Comparison of ENCODE assay signal across 17 cellular contexts in genomic region chr14:76968621-76969063, GRCh38. TPM values are rescaled to one million over a fixed set of nuclear protein-coding genes. Genes with fewer than 3 reads are reported as not detected.
A peak's percentile ranks its signal among the peaks of the same experiment; 100 is the strongest.
DNase-seq lines count a peak whose midpoint lies in the region; ATAC-seq, FAIRE-seq and TF ChIP-seq lines count a peak whose summit lies in the region.
"Had no signal": no experiment of that assay in that cellular context is flagged by ENCODE, and none has a peak within 500 bp of the region (broad histone marks: within the 10 kb centered on the region; RNA-seq: fewer than 3 reads in every experiment).

No MANE protein-coding gene starts in this region.

- H3K56ac ChIP-seq in H9 (ENCODE audit: insufficient read length, low read depth, low read length): no peak overlapping the region

- no peak overlapping the region for H2BK15ac ChIP-seq in H9 (ENCODE audit: low read depth, low read length)

- no peak overlapping the region for H3K27ac ChIP-seq in 22Rv1
- H3K27ac ChIP-seq in H9 (ENCODE audit: insufficient read length, low read depth, low read length): no peak overlapping the region
- no peak overlapping the region for H3K27ac ChIP-seq in hepatocyte
- no peak overlapping the region for H3K27ac ChIP-seq in breast epithelium
- H3K27ac ChIP-seq: tibial artery had no signal

- H3K18ac ChIP-seq in H9 (ENCODE audit: insufficient read length, low read depth, low read length): no peak overlapping the region

- no peak overlapping the region for H3T11ph ChIP-seq in H9 (ENCODE audit: low read length)

- no peak overlapping the region for H2BK120ac ChIP-seq in H9 (ENCODE audit: low read depth, low read length, poor library complexity, severe bottlenecking)

- no peak for ATAC-seq in stimulated activated effector memory CD8-positive, alpha-beta T cell treated with anti-CD3 and anti-CD28 coated beads, Interleukin-12 subunit alpha, Interleukin-12 subunit beta, amount 100 ng/mL, for 72 hours
- ATAC-seq in HG02798 (IDR thresholded peaks at IDR 0.05; ENCODE audit: poor library complexity, unreplicated experiment): no peak
- ATAC-seq: activated CD4-positive, CD25-positive, alpha-beta regulatory T cell treated with anti-CD3 and anti-CD28 coated beads, Interleukin-2, amount 50 U/mL, for 24 hours; sciatic nerve had no signal

- no peak overlapping the region for H2BK5ac ChIP-seq in H9 (ENCODE audit: insufficient read length, low read length)

- H2BK12ac ChIP-seq in H9 (ENCODE audit: insufficient read length, low read depth, low read length): no peak overlapping the region

- H4K20me1 ChIP-seq in H9 (ENCODE audit: control insufficient read depth, insufficient read depth, insufficient read length): no peaks in the 10 kb centered on the region
- no peaks in the 10 kb centered on the region for H4K20me1 ChIP-seq in hepatocyte (ENCODE audit: insufficient read depth, poor library complexity, severe bottlenecking)

- peak overlapping the region; percentile 13 for H2BK20ac ChIP-seq in H9 (ENCODE audit: low read depth, low read length, poor library complexity, severe bottlenecking)

- no peaks in the 10 kb centered on the region for H3K9me2 ChIP-seq in hepatocyte (replicated peaks; ENCODE audit: insufficient read depth)

- H4K91ac ChIP-seq in H9 (ENCODE audit: insufficient read length, low read depth, low read length): no peak overlapping the region

- no peaks in the 10 kb centered on the region for H3K9me3 ChIP-seq in H9 (ENCODE audit: control insufficient read depth, low read depth, low read length)
- no peaks in the 10 kb centered on the region for H3K9me3 ChIP-seq in hepatocyte (ENCODE audit: low read depth)
- no peaks in the 10 kb centered on the region for H3K9me3 ChIP-seq in breast epithelium
- H3K9me3 ChIP-seq: tibial artery had no signal

- H3K36me3 ChIP-seq in hepatocyte (replicated peaks; ENCODE audit: insufficient read depth, low read depth) (no peaks in the 10 kb centered on the region), breast epithelium (no peaks in the 10 kb centered on the region)
- H3K36me3 ChIP-seq: tibial artery had no signal

- H3K4me2 ChIP-seq in H9 (ENCODE audit: insufficient read depth, insufficient read length, low read length): no peak overlapping the region
- no peak overlapping the region for H3K4me2 ChIP-seq in hepatocyte

- H4K5ac ChIP-seq in H9 (ENCODE audit: insufficient read length, low read depth, low read length): no peak overlapping the region

- H3K79me1 ChIP-seq in H9 (ENCODE audit: insufficient read depth, low read depth, low read length, poor library complexity, severe bottlenecking): no peaks in the 10 kb centered on the region

- H2AK5ac ChIP-seq in H9 (ENCODE audit: insufficient read length, low read length): no peak overlapping the region

- no peak overlapping the region for H3K4me3 ChIP-seq in hepatocyte
- H3K4me3 ChIP-seq in breast epithelium: no peak overlapping the region
- H3K4me3 ChIP-seq: tibial artery had no signal

- peaks cover 46 to 55% of the 10 kb centered on the region in 2 experiments for H3K4me1 Mint-ChIP-seq in H9
- H3K4me1 Mint-ChIP-seq in stimulated activated effector memory CD8-positive, alpha-beta T cell treated with anti-CD3 and anti-CD28 coated beads, Interleukin-12 subunit alpha, Interleukin-12 subunit beta, amount 100 ng/mL, for 72 hours: peaks cover 28% of the 10 kb centered on the region

- H3K36me3 Mint-ChIP-seq in H9 (ENCODE audit: insufficient read depth in 1 of 3, low read depth in 3 of 3): no peaks in the 10 kb centered on the region
- H3K36me3 Mint-ChIP-seq in stimulated activated effector memory CD8-positive, alpha-beta T cell treated with anti-CD3 and anti-CD28 coated beads, Interleukin-12 subunit alpha, Interleukin-12 subunit beta, amount 100 ng/mL, for 72 hours: peaks cover 18% of the 10 kb centered on the region

- H3K27me3 ChIP-seq in H9 (ENCODE audit: insufficient read depth, low read length): no peaks in the 10 kb centered on the region
- H3K27me3 ChIP-seq in hepatocyte: no peaks in the 10 kb centered on the region
- no peaks in the 10 kb centered on the region for H3K27me3 ChIP-seq in breast epithelium
- H3K27me3 ChIP-seq: tibial artery had no signal

- H3K23ac ChIP-seq in H9 (ENCODE audit: insufficient read length, low read depth, low read length): no peak overlapping the region

- no peak for FAIRE-seq in H54 (lab: Jason Lieb, UNC)
- FAIRE-seq: bronchial epithelial cell had no signal

- intact Hi-C loops in breast epithelium (cut with DNase I; ENCODE audit: low total_unique reads): no loop called here

- H3K27ac Mint-ChIP-seq in H9: peak overlapping the region; percentile 49 to 85 (median 50); a peak in 5 of 7 replicates
- H3K27ac Mint-ChIP-seq in stimulated activated effector memory CD8-positive, alpha-beta T cell treated with anti-CD3 and anti-CD28 coated beads, Interleukin-12 subunit alpha, Interleukin-12 subunit beta, amount 100 ng/mL, for 72 hours: no peak overlapping the region
- H3K27ac Mint-ChIP-seq: activated naive CD4-positive, alpha-beta T cell treated with anti-CD3 and anti-CD28 coated beads for 36 hours had no signal

- no peaks in the 10 kb centered on the region; the same call in 1 of the 2 replicates for H3K27me3 Mint-ChIP-seq in H9 (ENCODE audit: low read depth)

- H3K4me3 Mint-ChIP-seq in H9: peak overlapping the region in 1 of 2 experiments; percentile 30; a peak in 2 of 5 replicates
- no peak overlapping the region for H3K4me3 Mint-ChIP-seq in stimulated activated effector memory CD8-positive, alpha-beta T cell treated with anti-CD3 and anti-CD28 coated beads, Interleukin-12 subunit alpha, Interleukin-12 subunit beta, amount 100 ng/mL, for 72 hours
- H3K4me3 Mint-ChIP-seq: activated naive CD4-positive, alpha-beta T cell treated with anti-CD3 and anti-CD28 coated beads for 36 hours; neural crest cell had no signal

- H3K4ac ChIP-seq in H9 (ENCODE audit: low read depth, low read length): no peak overlapping the region

- H3K9me3 Mint-ChIP-seq in H9: no peaks in the 10 kb centered on the region; a peak in 2 of 5 replicates
- no peaks in the 10 kb centered on the region for H3K9me3 Mint-ChIP-seq in stimulated activated effector memory CD8-positive, alpha-beta T cell treated with anti-CD3 and anti-CD28 coated beads, Interleukin-12 subunit alpha, Interleukin-12 subunit beta, amount 100 ng/mL, for 72 hours
- H3K9me3 Mint-ChIP-seq: activated naive CD4-positive, alpha-beta T cell treated with anti-CD3 and anti-CD28 coated beads for 36 hours; neural crest cell had no signal

- TF ChIP-seq CTCF in 22Rv1 (IDR thresholded peaks at IDR 0.05) (0 out of 2 replicates have a peak, but pooled peaks have one; percentile 3), H9 (conservative IDR thresholded peaks at IDR 0.05) (peak; percentile 26; the same call in 2 of the 3 replicates), hepatocyte (IDR thresholded peaks at IDR 0.05; ENCODE audit: poor library complexity) (peak; percentile 8), breast epithelium (IDR thresholded peaks at IDR 0.05) (no peak)

- H3K9ac ChIP-seq in H9 (ENCODE audit: extremely low read depth, insufficient read length, low read length): no peak overlapping the region

- no peaks in the 10 kb centered on the region; the same call in 1 of the 2 replicates for H3K4me1 ChIP-seq in H9 (ENCODE audit: insufficient read depth, low read length)
- peaks cover 15% of the 10 kb centered on the region for H3K4me1 ChIP-seq in hepatocyte (ENCODE audit: insufficient read depth)
- no peaks in the 10 kb centered on the region for H3K4me1 ChIP-seq in breast epithelium

- H3K14ac ChIP-seq in H9 (ENCODE audit: insufficient read depth, low read length): no peak overlapping the region

- no peak overlapping the region for H2AFZ ChIP-seq in H9 (ENCODE audit: low read length)
- H2AFZ ChIP-seq in hepatocyte: no peak overlapping the region

- no CpG with 5 or more reads among the region's 16 CpGs for WGBS in H9 (ENCODE audit: extremely low coverage, insufficient read length, low lambda C conversion rate)
- 61% methylated on average over 16 of the region's 16 CpGs for WGBS in hepatocyte (ENCODE audit: low lambda C conversion rate, missing lambda C conversion rate)

- H4K8ac ChIP-seq in H9 (replicated peaks; ENCODE audit: insufficient read length, low read depth, low read length): no peak overlapping the region

- H3K23me2 ChIP-seq in H9 (ENCODE audit: insufficient read length, low read depth, low read length, poor library complexity, severe bottlenecking): no peaks in the 10 kb centered on the region

- no peaks in the 10 kb centered on the region for H3K79me2 ChIP-seq in H9 (ENCODE audit: insufficient read depth, low read length)
- H3K79me2 ChIP-seq in hepatocyte: no peaks in the 10 kb centered on the region

- DNase-seq in H9: peak; percentile 90
- DNase-seq in NCI-H774 (lab: John Stamatoyannopoulos, UW): peak; percentile 65
- no peak for DNase-seq in hepatocyte (ENCODE audit: low spot score)
- no peak for DNase-seq in breast epithelium (ENCODE audit: low spot score in 2 of 2)
- DNase-seq in stimulated activated effector memory CD8-positive, alpha-beta T cell treated with anti-CD3 and anti-CD28 coated beads, Interleukin-12 subunit alpha, Interleukin-12 subunit beta, amount 100 ng/mL, for 72 hours (ENCODE audit: low spot score in 2 of 2): no peak
- DNase-seq in H54 (ENCODE audit: insufficient read length, low spot score): no peak
- DNase-seq: activated CD8-positive, alpha-beta memory T cell treated with anti-CD3 and anti-CD28 coated beads, Interleukin-2, amount 50 U/mL, for 4 hours; activated naive CD4-positive, alpha-beta T cell treated with anti-CD3 and anti-CD28 coated beads for 36 hours; effector CD4-positive, alpha-beta T cell; NCI-H446; tibial artery had no signal

- TF ChIP-seq POLR2A in breast epithelium (IDR thresholded peaks at IDR 0.05) (no peak), H54 (IDR thresholded peaks at IDR 0.05; ENCODE audit: low read depth, low read length) (no peak)

RNA-seq across cellular contexts. Expression of gene IRF2BPL, which starts 59.9 kb away (rescaled TPM):
- total RNA-seq in H9 (2021): 59.0 and 60.1 TPM in 2 replicates
- total RNA-seq in hepatocyte: 26.8 and 34.5 TPM in 2 replicates
- polyA plus RNA-seq in hepatocyte: 38.9 and 52.1 TPM in 2 replicates
- total RNA-seq in breast epithelium: 10 to 100 TPM; 39.5 to 76.5 (median 47.2) TPM

Comparison
In these comparisons a context has a peak if more than half of its experiments do, and no peak if none do; other contexts are left out.
1. CTCF ChIP-seq: peak in 22Rv1 (single experiment), H9 (single experiment) and hepatocyte (single experiment); none in breast epithelium (0 of 3).
2. DNase-seq: peak in H9 (single experiment) and NCI-H774 (single experiment); none in hepatocyte (single experiment), breast epithelium (0 of 2), stimulated activated effector memory CD8-positive, alpha-beta T cell treated with anti-CD3 and anti-CD28 coated beads, Interleukin-12 subunit alpha, Interleukin-12 subunit beta, amount 100 ng/mL, for 72 hours (0 of 2) and H54 (single experiment).